ENCODE assay signal across 20 cellular contexts in the genomic region with DNA sequence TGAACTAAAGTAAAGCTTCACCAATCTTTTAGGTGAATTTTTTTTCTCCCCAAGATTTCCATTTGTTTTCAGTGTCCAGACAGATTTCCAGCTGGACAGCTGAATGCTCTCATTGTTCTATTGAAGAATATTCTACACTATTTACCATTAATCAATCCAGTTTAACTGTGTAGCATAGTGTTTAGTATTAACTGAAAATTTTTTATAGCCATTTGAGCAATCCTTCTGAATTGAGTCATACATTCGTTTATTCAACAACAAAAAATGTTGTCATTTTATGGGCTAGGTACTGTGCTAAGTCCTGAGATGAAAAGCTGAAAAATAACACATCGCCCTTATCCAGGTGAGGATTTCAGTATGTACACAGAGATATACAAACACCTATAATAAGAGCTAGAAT.
A peak's percentile ranks its signal among the peaks of the same experiment; 100 is the strongest.
DNase-seq lines count a peak whose midpoint lies in the region; TF ChIP-seq lines count a peak whose summit lies in the region.
"Had no signal": no experiment of that assay in that cellular context is flagged by ENCODE, and none has a peak within 500 bp of the region (broad histone marks: within the 10 kb centered on the region; RNA-seq: fewer than 3 reads in every experiment).

No MANE protein-coding gene starts in this region.

- H3F3A ChIP-seq in GM23248 (ENCODE audit: insufficient read depth) (peaks cover 23% of the 10 kb centered on the region), smooth muscle cell (ENCODE audit: low read depth) (no peaks in the 10 kb centered on the region)

- H3K9ac ChIP-seq in GM23248 (no peak overlapping the region), adipocyte (ENCODE audit: low read length) (no peak overlapping the region), smooth muscle cell (ENCODE audit: low read depth) (peak overlapping the region; percentile 45)
- H3K9ac ChIP-seq: BLaER1, parathyroid adenoma had no signal

- H3K79me2 ChIP-seq in GM23248 (ENCODE audit: insufficient read depth) = no peaks in the 10 kb centered on the region
- H3K79me2 ChIP-seq in hepatocyte = no peaks in the 10 kb centered on the region
- H3K79me2 ChIP-seq in smooth muscle cell (ENCODE audit: low read depth) = no peaks in the 10 kb centered on the region
- H3K79me2 ChIP-seq: parathyroid adenoma had no signal

- H3K4me2 ChIP-seq in GM23248 (ENCODE audit: unreplicated experiment) (peak overlapping the region; percentile 72), hepatocyte (peak overlapping the region; percentile 14), smooth muscle cell (peak overlapping the region; percentile 70)
- H3K4me2 ChIP-seq: BLaER1 had no signal

- no peaks in the 10 kb centered on the region for H3K27me3 ChIP-seq in GM23248 (replicated peaks; ENCODE audit: insufficient read depth)
- H3K27me3 ChIP-seq in adipocyte (replicated peaks; ENCODE audit: control insufficient read depth, insufficient read depth, low read length) = no peaks in the 10 kb centered on the region
- H3K27me3 ChIP-seq in hepatocyte = no peaks in the 10 kb centered on the region
- no peaks in the 10 kb centered on the region for H3K27me3 ChIP-seq in smooth muscle cell (ENCODE audit: low read depth)
- H3K27me3 ChIP-seq: BLaER1, gastrocnemius medialis, left lung, spleen had no signal

- H2AFZ ChIP-seq in GM23248 (no peak overlapping the region), hepatocyte (no peak overlapping the region), smooth muscle cell (ENCODE audit: low read depth) (no peak overlapping the region)
- H2AFZ ChIP-seq: parathyroid adenoma had no signal

- H3K4me1 ChIP-seq in GM23248 (ENCODE audit: insufficient read depth) = peaks cover 18% of the 10 kb centered on the region
- H3K4me1 ChIP-seq in adipocyte (ENCODE audit: control insufficient read depth, insufficient read depth, low read length) = peaks cover 24% of the 10 kb centered on the region
- H3K4me1 ChIP-seq in hepatocyte (ENCODE audit: insufficient read depth) = peaks cover 12% of the 10 kb centered on the region
- no peaks in the 10 kb centered on the region for H3K4me1 ChIP-seq in smooth muscle cell (ENCODE audit: low read depth)
- H3K4me1 ChIP-seq: BLaER1, gastrocnemius medialis, parathyroid adenoma, spleen had no signal

- peak overlapping the region; percentile 40 for H3K27ac ChIP-seq in GM23248
- H3K27ac ChIP-seq in hepatocyte = no peak overlapping the region
- peak overlapping the region; percentile 86 for H3K27ac ChIP-seq in smooth muscle cell (ENCODE audit: low read depth)
- H3K27ac ChIP-seq: BLaER1, gastrocnemius medialis, left lung, parathyroid adenoma, spleen, thoracic aorta had no signal

- H3K9me3 ChIP-seq in GM23248 (ENCODE audit: low read depth) (no peaks in the 10 kb centered on the region), adipocyte (ENCODE audit: control insufficient read depth, low read length) (no peaks in the 10 kb centered on the region), hepatocyte (ENCODE audit: low read depth) (no peaks in the 10 kb centered on the region), smooth muscle cell (replicated peaks; ENCODE audit: low read depth) (no peaks in the 10 kb centered on the region)
- H3K9me3 ChIP-seq: BLaER1, gastrocnemius medialis, left lung, spleen, thoracic aorta had no signal

- DNase-seq in GM23248 (peak; percentile 58), adipocyte (ENCODE audit: low read depth) (peak; percentile 53), hepatocyte (ENCODE audit: low spot score) (no peak), smooth muscle cell (lab: John Stamatoyannopoulos, UW; ENCODE audit: unreplicated experiment) (no peak), NCI-H2227 treated with DMSO at 0.1 percent for 48 hours (lab: John Stamatoyannopoulos, UW) (no peak), NCI-H2196 (lab: John Stamatoyannopoulos, UW; ENCODE audit: unreplicated experiment) (no peak)
- DNase-seq in stimulated activated CD4-positive, alpha-beta T cell treated with anti-CD3 and anti-CD28 coated beads, Interleukin-4, amount 100 ng/mL, for 24 hours = no peak
- DNase-seq: activated CD4-positive, alpha-beta T cell treated with anti-CD3 and anti-CD28 coated beads, Interleukin-2, amount 50 U/mL, for 1 hour; activated CD8-positive, alpha-beta memory T cell treated with anti-CD3 and anti-CD28 coated beads, Interleukin-2, amount 50 U/mL, for 48 hours; gastrocnemius medialis; left lung; NCI-H187; NCI-H446 treated with DMSO at 0.1 percent for 48 hours; NK-92 treated with Interleukin-12 subunit alpha and Interleukin-12 subunit beta, amount 100 ng/mL, for 24 hours; RPMI8226; spleen; SW 1271 had no signal

- H4K20me1 ChIP-seq in GM23248 (ENCODE audit: insufficient read depth) = no peaks in the 10 kb centered on the region
- no peaks in the 10 kb centered on the region for H4K20me1 ChIP-seq in hepatocyte (ENCODE audit: insufficient read depth, poor library complexity, severe bottlenecking)
- no peaks in the 10 kb centered on the region for H4K20me1 ChIP-seq in smooth muscle cell (ENCODE audit: low read depth)
- H4K20me1 ChIP-seq: BLaER1 had no signal

- 38 to 41% methylated on average over 2 of the region's 2 CpGs for WGBS in GM23248 (ENCODE audit: low coverage in 1 of 2, low lambda C conversion rate in 2 of 2, missing lambda C conversion rate in 2 of 2), 2 experiments
- WGBS in hepatocyte (ENCODE audit: low lambda C conversion rate, missing lambda C conversion rate) = 66% methylated on average over 2 of the region's 2 CpGs
- WGBS in smooth muscle cell (ENCODE audit: low lambda C conversion rate) = 63% methylated on average over 2 of the region's 2 CpGs

- no peaks in the 10 kb centered on the region for H3K9me2 ChIP-seq in GM23248 (ENCODE audit: insufficient read depth)
- H3K9me2 ChIP-seq in hepatocyte (replicated peaks; ENCODE audit: insufficient read depth) = no peaks in the 10 kb centered on the region

- H3K4me3 ChIP-seq in GM23248 (peak overlapping the region; percentile 14; the same call in 1 of the 2 replicates), adipocyte (ENCODE audit: low read length) (no peak overlapping the region), hepatocyte (no peak overlapping the region), smooth muscle cell (no peak overlapping the region)
- H3K4me3 ChIP-seq: BLaER1, gastrocnemius medialis, left lung, spleen, thoracic aorta had no signal

- H3K36me3 ChIP-seq in GM23248 (ENCODE audit: low read depth) = no peaks in the 10 kb centered on the region
- H3K36me3 ChIP-seq in adipocyte (ENCODE audit: control insufficient read depth, insufficient read depth, low read length, severe bottlenecking) = no peaks in the 10 kb centered on the region
- H3K36me3 ChIP-seq in hepatocyte (replicated peaks; ENCODE audit: insufficient read depth, low read depth) = no peaks in the 10 kb centered on the region
- H3K36me3 ChIP-seq in smooth muscle cell (ENCODE audit: low read depth) = no peaks in the 10 kb centered on the region
- H3K36me3 ChIP-seq: BLaER1, gastrocnemius medialis, left lung, spleen, thoracic aorta had no signal

- no peak for TF ChIP-seq CTCF in hepatocyte (IDR thresholded peaks at IDR 0.05; ENCODE audit: poor library complexity)
- TF ChIP-seq CTCF in smooth muscle cell (IDR thresholded peaks at IDR 0.05; ENCODE audit: borderline replicate concordance, insufficient read depth, poor library complexity, severe bottlenecking) = no peak

- in situ Hi-C loops in GM23248 (cut with MboI) = no loop called here

Comparison
In these comparisons a context has a peak if more than half of its experiments do, and no peak if none do; other contexts are left out.
1. DNase-seq: peak in GM23248 (single experiment) and adipocyte (single experiment); none in hepatocyte (single experiment), smooth muscle cell (single experiment), NCI-H2227 treated with DMSO at 0.1 percent for 48 hours (single experiment), stimulated activated CD4-positive, alpha-beta T cell treated with anti-CD3 and anti-CD28 coated beads, Interleukin-4, amount 100 ng/mL, for 24 hours (single experiment) and NCI-H2196 (single experiment).
2. H3K4me2 ChIP-seq: peak in every context shown above with its lines; median percentile 72 in GM23248; 70 in smooth muscle cell; 14 in hepatocyte.